ENCODE assay signal across 25 cellular contexts in the genomic region with DNA sequence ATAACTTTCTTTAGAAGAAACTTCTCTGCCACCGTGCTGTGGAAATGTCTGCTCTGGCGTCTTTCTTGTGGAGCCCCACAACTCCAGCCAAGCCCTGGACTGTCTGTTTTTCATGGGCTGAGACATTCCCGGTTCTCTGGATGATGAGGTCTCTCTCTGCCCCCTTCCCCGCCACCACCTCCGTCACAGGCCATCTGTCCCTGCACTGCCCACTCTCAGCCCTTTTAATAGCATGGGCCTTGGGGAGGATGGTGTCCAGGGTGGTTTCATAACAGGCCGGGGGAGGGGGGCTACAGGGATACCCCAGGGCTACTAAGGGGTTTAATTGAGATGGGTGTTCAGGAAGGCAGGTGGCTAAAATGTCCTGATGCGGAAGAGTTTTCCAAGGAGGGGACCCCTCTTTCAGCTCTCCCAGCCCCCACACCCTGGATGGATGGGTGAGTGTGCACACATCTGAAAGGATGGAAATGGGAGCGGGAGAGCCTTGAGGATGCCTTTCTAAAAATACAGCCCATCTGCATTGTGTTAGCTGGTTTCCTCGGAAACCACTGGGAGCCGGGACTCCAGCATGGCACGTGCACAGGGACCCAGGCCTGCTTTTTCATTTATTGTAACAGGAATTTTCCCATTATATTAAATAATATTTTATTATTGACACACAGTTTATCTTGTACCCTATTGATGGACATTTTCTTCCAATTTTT. TPM values are rescaled to one million over a fixed set of nuclear protein-coding genes. Genes with fewer than 3 reads are reported as not detected.
DNase-seq lines count a peak whose midpoint lies in the region; ATAC-seq, FAIRE-seq and TF ChIP-seq lines count a peak whose summit lies in the region.
"Had no signal": no experiment of that assay in that cellular context is flagged by ENCODE, and none has a peak within 500 bp of the region (broad histone marks: within the 10 kb centered on the region; RNA-seq: fewer than 3 reads in every experiment).

No MANE protein-coding gene starts in this region.

- H3K27me3 ChIP-seq in left ventricle myocardium inferior (ENCODE audit: low read depth) (no peaks in the 10 kb centered on the region), spleen (replicated peaks in 1 of 7) (peaks cover 0 to 17% (median 0%) of the 10 kb centered on the region in 7 donors), small intestine (ENCODE audit: control insufficient read depth in 2 of 2, insufficient read depth in 2 of 2, low read length in 2 of 2) (no peaks in the 10 kb centered on the region)

- FAIRE-seq in small intestine (lab: Jason Lieb, UNC) = no peak
- FAIRE-seq: G401.6, GM18507, GM19239 had no signal

- no peak overlapping the region for H3K4me3 Mint-ChIP-seq in nephron progenitor cell
- H3K4me3 Mint-ChIP-seq: CD8-positive, alpha-beta T cell had no signal

- intact Hi-C loops in Right ventricle myocardium superior (cut with DNase I) = loop anchor here (10.0 kb wide), 1 partner anchor 71 kb away; no protein-coding TSS in a partner anchor
- intact Hi-C loops in left cardiac atrium (cut with DNase I) = loop anchor here (5.0 to 10.0 kb wide), 2 partner anchors 91 to 148 kb away; partner anchors contain the start of gene GINS3 (in 1 of the 2)
- intact Hi-C loops in left ventricle myocardium inferior (cut with micrococcal nuclease) = loop anchor here (5.0 kb wide), 1 partner anchor 148 kb away; no protein-coding TSS in a partner anchor
- intact Hi-C loops in spleen (cut with DNase I; ENCODE audit: low total_unique reads) = no loop called here

- WGBS in spleen, 5 donors = 80 to 84% (median 82%) methylated on average over 11 of the region's 11 CpGs
- WGBS in small intestine, 3 donors = 72 to 78% (median 72%) methylated on average over 11 of the region's 11 CpGs

- no peaks in the 10 kb centered on the region for H3K9me3 Mint-ChIP-seq in nephron progenitor cell
- H3K9me3 Mint-ChIP-seq: CD8-positive, alpha-beta T cell had no signal

- ATAC-seq in Right ventricle myocardium superior (ENCODE audit: poor library complexity) = peak; percentile 58
- no peak for ATAC-seq in left cardiac atrium
- no peak for ATAC-seq in GM18867 (IDR thresholded peaks at IDR 0.05; ENCODE audit: unreplicated experiment)
- ATAC-seq in GM21723 (IDR thresholded peaks at IDR 0.05; ENCODE audit: unreplicated experiment) = no peak
- ATAC-seq: CD8-positive, alpha-beta T cell had no signal

- no peaks in the 10 kb centered on the region for H3K9me3 ChIP-seq in left ventricle myocardium inferior (replicated peaks)
- H3K9me3 ChIP-seq in spleen = no peaks in the 10 kb centered on the region
- H3K9me3 ChIP-seq in small intestine (ENCODE audit: control insufficient read depth, low read depth) = no peaks in the 10 kb centered on the region
- H3K9me3 ChIP-seq: SJCRH30 had no signal

- peak overlapping the region; percentile 54 for H3K27ac Mint-ChIP-seq in nephron progenitor cell
- H3K27ac Mint-ChIP-seq: CD8-positive, alpha-beta T cell had no signal

- peak overlapping the region; percentile 19 for H3K4me3 ChIP-seq in left ventricle myocardium inferior
- H3K4me3 ChIP-seq in spleen = no peak overlapping the region
- H3K4me3 ChIP-seq in small intestine (ENCODE audit: low read depth in 1 of 2, low read length in 2 of 2) = no peak overlapping the region
- H3K4me3 ChIP-seq: SJCRH30 had no signal

- peaks cover 26% of the 10 kb centered on the region for H3K27me3 Mint-ChIP-seq in nephron progenitor cell (ENCODE audit: low read depth, poor library complexity)

- H3K4me1 ChIP-seq in left ventricle myocardium inferior (peaks cover 78% of the 10 kb centered on the region), spleen (peaks cover 4 to 10% (median 8%) of the 10 kb centered on the region in 6 donors), small intestine (ENCODE audit: control insufficient read depth in 2 of 2, insufficient read depth in 1 of 2, low read depth in 1 of 2, low read length in 1 of 2) (no peaks in the 10 kb centered on the region)

- peaks cover 14% of the 10 kb centered on the region for H3K4me1 Mint-ChIP-seq in nephron progenitor cell

- H3K36me3 Mint-ChIP-seq in nephron progenitor cell (ENCODE audit: low read depth) = no peaks in the 10 kb centered on the region
- H3K36me3 Mint-ChIP-seq: CD8-positive, alpha-beta T cell had no signal

- TF ChIP-seq CTCF in left ventricle myocardium inferior (IDR thresholded peaks at IDR 0.05; ENCODE audit: borderline replicate concordance) (no peak), nephron progenitor cell (IDR thresholded peaks at IDR 0.05) (no peak), spleen (IDR thresholded peaks at IDR 0.05 in 8 of 11, conservative IDR thresholded peaks at IDR 0.05 in 3 of 11) (no peak)

- DNase-seq in Right ventricle myocardium superior (no peak), left cardiac atrium (no peak), left ventricle myocardium inferior (no peak), nephron progenitor cell (no peak), spleen (peak; percentile 40), small intestine (no peak)
- DNase-seq: AML-193; C1 segment of cervical spinal cord; CD8-positive, alpha-beta T cell; H7; KBM-7; MM.1S; NCI-H1048; NCI-H1417 treated with DMSO at 0.1 percent for 48 hours; NCI-H187; NCI-H510A; NCI-H774; NK-92 treated with Interleukin-12 subunit alpha and Interleukin-12 subunit beta, amount 100 ng/mL, for 24 hours; SJCRH30 had no signal

- TF ChIP-seq POLR2A in spleen (IDR thresholded peaks at IDR 0.05) = no peak

- peaks cover 3% of the 10 kb centered on the region for H3K36me3 ChIP-seq in left ventricle myocardium inferior
- no peaks in the 10 kb centered on the region for H3K36me3 ChIP-seq in spleen
- no peaks in the 10 kb centered on the region for H3K36me3 ChIP-seq in small intestine (ENCODE audit: control insufficient read depth in 2 of 2, insufficient read depth in 2 of 2, low read length in 2 of 2)
- H3K36me3 ChIP-seq: SJCRH30 had no signal

- H3K27ac ChIP-seq in left ventricle myocardium inferior (replicated peaks) (peak overlapping the region; percentile 86), spleen (no peak overlapping the region), small intestine (ENCODE audit: low read depth in 1 of 2, low read length in 1 of 2) (no peak overlapping the region)
- H3K27ac ChIP-seq: RWPE1, SJCRH30 had no signal

RNA-seq across cellular contexts. Expression of gene NDRG4, which starts 14.6 kb away (rescaled TPM):
- 290 TPM for total RNA-seq in Right ventricle myocardium superior
- 100 to 1,000 TPM; 121 to 153 TPM for total RNA-seq in left cardiac atrium
- total RNA-seq in left ventricle myocardium inferior = 763 TPM
- total RNA-seq in spleen = 100 to 1,000 TPM in 1 of 7 donors, 10 to 100 TPM in 6; 22.3 to 115 (median 70.2) TPM
- polyA plus RNA-seq in spleen = 10 to 100 TPM in 1 of 3 donors, 1 to 10 TPM in 2; 9.4 to 31.3 (median 9.6) TPM
- polyA plus RNA-seq in small intestine = 10 to 100 TPM in 1 of 3 donors, 1 to 10 TPM in 1, under 1 TPM in 1; 0.67 to 19.3 (median 8.4) TPM
- total RNA-seq: CD8-positive, alpha-beta T cell had no signal

RNA-seq across cellular contexts. Expression of gene SETD6, which starts 30.0 kb away (rescaled TPM):
- total RNA-seq in Right ventricle myocardium superior = 14.4 TPM
- total RNA-seq in left cardiac atrium = 10 to 100 TPM; 10.7 to 10.8 TPM
- 16.8 TPM for total RNA-seq in left ventricle myocardium inferior
- total RNA-seq in spleen = 10 to 100 TPM; 13.7 to 32.3 (median 18.2) TPM
- 10 to 100 TPM in 2 of 3 donors, 1 to 10 TPM in 1; 8.9 to 11.5 (median 10.7) TPM for polyA plus RNA-seq in spleen
- polyA plus RNA-seq in small intestine = 1 to 10 TPM; 7.5 to 7.6 (median 7.6) TPM
